9 cellular contexts compared by ENCODE assay signal in the genomic region with DNA sequence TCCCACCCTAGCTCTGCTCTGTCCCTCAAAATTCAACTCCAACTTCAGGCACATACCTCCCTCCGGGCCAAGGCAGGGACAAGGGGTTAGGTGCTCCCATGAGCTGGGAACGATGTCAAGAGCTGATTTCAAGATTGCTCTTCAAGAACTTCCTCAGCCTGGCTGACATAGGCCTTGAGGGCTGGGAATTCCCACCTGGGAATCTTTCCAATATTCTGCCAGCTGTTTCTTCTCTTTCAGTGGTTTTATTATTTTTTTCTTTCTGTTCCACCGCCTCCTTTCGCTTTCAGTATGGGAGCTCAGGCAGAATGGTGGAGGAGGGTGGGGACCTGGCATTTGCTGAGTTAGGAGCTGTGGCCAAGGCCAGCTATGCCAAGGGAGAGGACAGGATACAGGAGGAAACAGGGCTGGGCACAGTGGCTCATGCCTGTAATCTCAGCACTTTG. TPM values are rescaled to one million over a fixed set of nuclear protein-coding genes. Genes with fewer than 3 reads are reported as not detected.
DNase-seq lines count a peak whose midpoint lies in the region; TF ChIP-seq lines count a peak whose summit lies in the region.
"Had no signal": no experiment of that assay in that cellular context is flagged by ENCODE, and none has a peak within 500 bp of the region (broad histone marks: within the 10 kb centered on the region; RNA-seq: fewer than 3 reads in every experiment).

No MANE protein-coding gene starts in this region.

- no peak overlapping the region for H3K4me3 ChIP-seq in Peyer's patch
- no peak overlapping the region for H3K4me3 ChIP-seq in fibroblast of villous mesenchyme (ENCODE audit: low read depth, low read length)

- intact Hi-C loops in posterior vena cava (cut with DNase I) = loop anchor here in 1 of 2 donors (2.0 to 10.0 kb wide), 2 partner anchors 51 to 107 kb away; a partner anchor contains a TSS

- TF ChIP-seq CTCF in Peyer's patch (IDR thresholded peaks at IDR 0.05) (no peak), fibroblast of villous mesenchyme (IDR thresholded peaks at IDR 0.05; ENCODE audit: insufficient read depth, low read depth, low read length) (no peak), GM20000 (IDR thresholded peaks at IDR 0.05; ENCODE audit: extremely low read depth, missing control alignments) (no peak), glutamatergic neuron (IDR thresholded peaks at IDR 0.05; ENCODE audit: partially characterized antibody, unreplicated experiment) (no peak)

- H3K36me3 Mint-ChIP-seq in glutamatergic neuron (ENCODE audit: unreplicated experiment) = no peaks in the 10 kb centered on the region

- H3K4me3 Mint-ChIP-seq in glutamatergic neuron (ENCODE audit: unreplicated experiment) = no peak overlapping the region

- no peaks in the 10 kb centered on the region for H3K9me3 ChIP-seq in Peyer's patch

- no peaks in the 10 kb centered on the region for H3K27me3 ChIP-seq in Peyer's patch

- peak overlapping the region; percentile 46 to 90 (median 76) for H3K27ac ChIP-seq in Peyer's patch
- H3K27ac ChIP-seq: VCaP had no signal

- H3K27me3 Mint-ChIP-seq in glutamatergic neuron (ENCODE audit: unreplicated experiment) = peaks cover 10% of the 10 kb centered on the region

- H3K9me3 Mint-ChIP-seq in glutamatergic neuron (ENCODE audit: unreplicated experiment) = no peaks in the 10 kb centered on the region

- no peak overlapping the region for H3K27ac Mint-ChIP-seq in glutamatergic neuron (ENCODE audit: unreplicated experiment)

- no peaks in the 10 kb centered on the region for H3K36me3 ChIP-seq in Peyer's patch

- TF ChIP-seq POLR2A in Peyer's patch (IDR thresholded peaks at IDR 0.05) = no peak

- H3K4me1 ChIP-seq in Peyer's patch = peaks cover 0 to 41% (median 8%) of the 10 kb centered on the region in 4 donors

- peaks cover 7% of the 10 kb centered on the region for H3K4me1 Mint-ChIP-seq in glutamatergic neuron (ENCODE audit: low read depth, unreplicated experiment)

- peak; percentile 79 for DNase-seq in DMS 273 (lab: John Stamatoyannopoulos, UW; ENCODE audit: unreplicated experiment)
- peak in 2 of 3 donors; percentile 79 to 83 for DNase-seq in Peyer's patch
- peak; percentile 97 for DNase-seq in fibroblast of villous mesenchyme (ENCODE audit: low read depth)
- peak; percentile 80 for DNase-seq in posterior vena cava (ENCODE audit: low spot score)
- no peak for DNase-seq in GM20000 (ENCODE audit: low spot score)
- DNase-seq in NCI-H2107 (lab: John Stamatoyannopoulos, UW) = no peak
- no peak for DNase-seq in NCI-H774 (lab: John Stamatoyannopoulos, UW)
- no peak for DNase-seq in glutamatergic neuron

RNA-seq across cellular contexts. Expression of a gene that starts 33.7 kb away (rescaled TPM):
- 100 to 1,000 TPM; 101 to 156 (median 142) TPM for total RNA-seq in Peyer's patch
- total RNA-seq in fibroblast of villous mesenchyme = 445 and 462 TPM in 2 replicates
- 100 to 1,000 TPM; 170 to 190 TPM for total RNA-seq in posterior vena cava
- 288 TPM for total RNA-seq in glutamatergic neuron (ENCODE audit: unreplicated experiment)

RNA-seq across cellular contexts. Expression of a gene that starts 50.7 kb away (rescaled TPM):
- total RNA-seq in Peyer's patch (100 to 1,000 TPM in 3 of 4 donors, 10 to 100 TPM in 1; 70.1 to 556 (median 358) TPM), fibroblast of villous mesenchyme (302 and 522 TPM in 2 replicates), posterior vena cava (100 to 1,000 TPM in 1 of 2 donors, 10 to 100 TPM in 1; 87.4 to 195 TPM), glutamatergic neuron (ENCODE audit: unreplicated experiment) (41.3 TPM)

Comparison
In these comparisons a context has a peak if more than half of its experiments do, and no peak if none do; other contexts are left out.
1. DNase-seq: peak in DMS 273 (single experiment), Peyer's patch (2 of 3), fibroblast of villous mesenchyme (single experiment) and posterior vena cava (single experiment); none in GM20000 (single experiment), NCI-H2107 (single experiment), NCI-H774 (single experiment) and glutamatergic neuron (single experiment).